Comparison of ENCODE assay signal across 8 cellular contexts in genomic region chr2:64652231-64653173, GRCh38. TPM values are rescaled to one million over a fixed set of nuclear protein-coding genes. Genes with fewer than 3 reads are reported as not detected.
DNase-seq lines count a peak whose midpoint lies in the region; ATAC-seq lines count a peak whose summit lies in the region.

No MANE protein-coding gene starts in this region.

- peak overlapping the region; percentile 93 for H3K4me3 ChIP-seq in CD4-positive, CD25-positive, alpha-beta regulatory T cell (ENCODE audit: low read depth, low read length)
- H3K4me3 ChIP-seq in SJSA1 (peak overlapping the region; percentile 95), duodenal mucosa (ENCODE audit: low read depth in 1 of 2, low read length in 2 of 2) (peak overlapping the region; percentile 82 to 97), mesodermal cell (ENCODE audit: extremely low read depth, insufficient read depth, low read length, poor library complexity, severe bottlenecking) (peak overlapping the region; percentile 87), urinary bladder (ENCODE audit: low read depth, low read length) (peak overlapping the region; percentile 81)

- peak overlapping the region; percentile 55 to 89 for H3K9ac ChIP-seq in duodenal mucosa (ENCODE audit: low read depth in 1 of 2, low read length in 2 of 2)

- peak overlapping the region; percentile 90 to 97 (median 94) for H3K4me3 Mint-ChIP-seq in CD4-positive, CD25-positive, alpha-beta regulatory T cell

- H3K27me3 ChIP-seq in CD4-positive, CD25-positive, alpha-beta regulatory T cell (ENCODE audit: control insufficient read depth, insufficient read depth, low read length) = no peaks in the 10 kb centered on the region
- H3K27me3 ChIP-seq in SJSA1 (replicated peaks) = no peaks in the 10 kb centered on the region
- no peaks in the 10 kb centered on the region for H3K27me3 ChIP-seq in duodenal mucosa (ENCODE audit: control insufficient read depth in 1 of 2, insufficient read depth in 2 of 2, low read length in 2 of 2)

- no peaks in the 10 kb centered on the region for H3K9me3 Mint-ChIP-seq in CD4-positive, CD25-positive, alpha-beta regulatory T cell

- peaks cover 5% of the 10 kb centered on the region for H3K27me3 Mint-ChIP-seq in CD4-positive, CD25-positive, alpha-beta regulatory T cell

- no peaks in the 10 kb centered on the region for H3K36me3 Mint-ChIP-seq in CD4-positive, CD25-positive, alpha-beta regulatory T cell

- H3K27ac ChIP-seq in CD4-positive, CD25-positive, alpha-beta regulatory T cell (ENCODE audit: insufficient read depth, low read length, poor library complexity, severe bottlenecking) = peak overlapping the region; percentile 87
- peak overlapping the region; percentile 100 for H3K27ac ChIP-seq in SJSA1
- H3K27ac ChIP-seq in duodenal mucosa (ENCODE audit: low read depth, low read length) = peak overlapping the region; percentile 99
- peak overlapping the region; percentile 98 for H3K27ac ChIP-seq in mesodermal cell (ENCODE audit: low read depth, low read length, severe bottlenecking)
- H3K27ac ChIP-seq in urinary bladder (ENCODE audit: low read depth) = peak overlapping the region; percentile 99

- WGBS in mesodermal cell (ENCODE audit: insufficient coverage in 2 of 2), 2 experiments = 0 to 1% methylated on average over 14 of the region's 21 CpGs
- WGBS in urinary bladder = 4% methylated on average over 21 of the region's 21 CpGs

- no peaks in the 10 kb centered on the region for H3K36me3 ChIP-seq in CD4-positive, CD25-positive, alpha-beta regulatory T cell (ENCODE audit: control insufficient read depth, insufficient read depth, low read length)
- H3K36me3 ChIP-seq in SJSA1 (peaks cover 7% of the 10 kb centered on the region), duodenal mucosa (ENCODE audit: control insufficient read depth in 1 of 2, insufficient read depth in 2 of 2, low read length in 2 of 2) (no peaks in the 10 kb centered on the region), mesodermal cell (ENCODE audit: control insufficient read depth, insufficient read depth, low read length) (no peaks in the 10 kb centered on the region), urinary bladder (ENCODE audit: insufficient read depth) (no peaks in the 10 kb centered on the region)

- H3K27ac Mint-ChIP-seq in CD4-positive, CD25-positive, alpha-beta regulatory T cell = peak overlapping the region; percentile 67 to 93 (median 93)

- peaks cover 51% of the 10 kb centered on the region for H3K4me1 ChIP-seq in CD4-positive, CD25-positive, alpha-beta regulatory T cell (ENCODE audit: control insufficient read depth, insufficient read depth, low read length, poor library complexity, severe bottlenecking)
- H3K4me1 ChIP-seq in SJSA1 (replicated peaks) (peaks cover 29% of the 10 kb centered on the region), duodenal mucosa (ENCODE audit: control insufficient read depth in 1 of 2, insufficient read depth in 2 of 2, low read length in 2 of 2) (peaks cover 52 to 53% of the 10 kb centered on the region in 2 donors), mesodermal cell (ENCODE audit: control insufficient read depth, insufficient read depth, low read length, poor library complexity, severe bottlenecking) (peaks cover 47% of the 10 kb centered on the region), urinary bladder (ENCODE audit: insufficient read depth) (no peaks in the 10 kb centered on the region)

- peak in 1 of 3 donors; percentile 56 for DNase-seq in CD4-positive, CD25-positive, alpha-beta regulatory T cell
- DNase-seq in HT-29 (ENCODE audit: low spot score) (peak; percentile 70), SJSA1 (ENCODE audit: low read depth in 1 of 2, low spot score in 2 of 2) (peak in 1 of 2 experiments; percentile 42), NCI-H1436 (lab: John Stamatoyannopoulos, UW) (no peak)

- no peaks in the 10 kb centered on the region for H3K9me3 ChIP-seq in CD4-positive, CD25-positive, alpha-beta regulatory T cell (ENCODE audit: control insufficient read depth in 2 of 2, low read length in 2 of 2)
- H3K9me3 ChIP-seq in SJSA1 (replicated peaks) (no peaks in the 10 kb centered on the region), duodenal mucosa (ENCODE audit: control insufficient read depth in 1 of 2, low read length in 2 of 2) (no peaks in the 10 kb centered on the region), mesodermal cell (ENCODE audit: control insufficient read depth, low read length) (no peaks in the 10 kb centered on the region)

- no peak for ATAC-seq in CD4-positive, CD25-positive, alpha-beta regulatory T cell (ENCODE audit: low read depth in 2 of 2)
- no peak for ATAC-seq in HG03378 (IDR thresholded peaks at IDR 0.05; ENCODE audit: unreplicated experiment)

- H3K4me1 Mint-ChIP-seq in CD4-positive, CD25-positive, alpha-beta regulatory T cell = peaks cover 29 to 79% (median 52%) of the 10 kb centered on the region in 4 donors

RNA-seq across cellular contexts. Expression of gene SERTAD2, which starts 1.2 kb away (rescaled TPM):
- 33.5 TPM for total RNA-seq in CD4-positive, CD25-positive, alpha-beta regulatory T cell
- 1 to 10 TPM; 4.2 to 7.5 (median 5.7) TPM for polyA plus RNA-seq in CD4-positive, CD25-positive, alpha-beta regulatory T cell
- total RNA-seq in HT-29 (2014; rRNA removed; shearing (Covaris generic)) = 6.1 and 6.6 TPM in 2 replicates
- 19.5 and 21.4 TPM in 2 replicates for total RNA-seq in SJSA1 (2014; rRNA removed; shearing (Covaris generic))
- 29.9 TPM for polyA plus RNA-seq in mesodermal cell (2013, experiment 1 of 2)
- 20.5 TPM for polyA plus RNA-seq in mesodermal cell (2013, experiment 2 of 2)
- total RNA-seq in urinary bladder = 14.6 TPM
- 17.6 TPM for polyA plus RNA-seq in urinary bladder
